ENCODE assay signal across 20 cellular contexts in genomic region chr2:217915706-217916105, GRCh38.
DNase-seq lines count a peak whose midpoint lies in the region; ATAC-seq and TF ChIP-seq lines count a peak whose summit lies in the region.
"Had no signal": no experiment of that assay in that cellular context is flagged by ENCODE, and none has a peak within 500 bp of the region (broad histone marks: within the 10 kb centered on the region; RNA-seq: fewer than 3 reads in every experiment).

No MANE protein-coding gene starts in this region.

- peak overlapping the region; percentile 76 for H3K9ac ChIP-seq in adipocyte (ENCODE audit: low read length)
- peak overlapping the region; percentile 29 for H3K9ac ChIP-seq in muscle layer of colon (ENCODE audit: low read length)

- POLR2A ChIA-PET in WTC11 (lab: Charles Lee), result interaction anchor here (0.6 kb wide), 1 partner anchor 111 kb away, joined by 5 read pairs; no protein-coding TSS in a partner anchor

- H3K27ac Mint-ChIP-seq in WTC11, result no peak overlapping the region
- H3K27ac Mint-ChIP-seq: activated CD4-positive, alpha-beta T cell treated with anti-CD3 and anti-CD28 coated beads, Interleukin-2, amount 10 ng/mL, durations not matched to agents 24 days and 14 days; CD4-positive, alpha-beta memory T cell; dendritic cell treated with granulocyte-macrophage colony-stimulating factor and Interleukin-4, amounts not matched to agents 40 ng/mL and 50 ng/mL, for 4 days had no signal

- H3K4me1 ChIP-seq in adipocyte (ENCODE audit: control insufficient read depth, insufficient read depth, low read length) (peaks cover 97% of the 10 kb centered on the region), muscle layer of colon (ENCODE audit: insufficient read depth, low read length) (peaks cover 99% of the 10 kb centered on the region), testis (peaks cover 92% of the 10 kb centered on the region)

- 65 to 68% methylated on average over 5 of the region's 5 CpGs for WGBS in testis, 2 donors

- intact Hi-C loops in Right ventricle myocardium superior (cut with DNase I), result no loop called here
- intact Hi-C loops in testis (cut with DNase I; ENCODE audit: low total_unique reads), result no loop called here

- H3K27ac ChIP-seq in muscle layer of colon (ENCODE audit: low read depth, low read length), result peak overlapping the region; percentile 97
- peak overlapping the region; percentile 27 to 86 for H3K27ac ChIP-seq in testis

- DNase-seq in adipocyte (ENCODE audit: low read depth), result no peak
- peak; percentile 41 for DNase-seq in Right ventricle myocardium superior
- DNase-seq in testis, result no peak
- DNase-seq in COR-L47 (lab: John Stamatoyannopoulos, UW), result no peak
- no peak for DNase-seq in WTC11 (ENCODE audit: low spot score)
- DNase-seq: activated CD4-positive, alpha-beta T cell treated with anti-CD3 and anti-CD28 coated beads, Interleukin-2, amount 10 ng/mL, durations not matched to agents 24 days and 14 days; activated CD8-positive, alpha-beta memory T cell treated with anti-CD3 and anti-CD28 coated beads, Interleukin-2, amount 50 U/mL, for 4 hours; activated gamma-delta T cell treated with Interleukin-2 at 50 U/mL for 16 hours; CD4-positive, alpha-beta memory T cell; DMS79; HCEC 1CT; NCI-H1417 treated with DMSO at 0.1 percent for 48 hours; NCI-H2171 treated with DMSO at 0.1 percent for 48 hours; NCI-H774 had no signal

- ATAC-seq in Right ventricle myocardium superior (ENCODE audit: poor library complexity) (no peak), GM18498 (IDR thresholded peaks at IDR 0.05; ENCODE audit: unreplicated experiment) (no peak), WTC11 (no peak), GM19395 (IDR thresholded peaks at IDR 0.05; ENCODE audit: unreplicated experiment) (no peak)
- ATAC-seq: SK-N-SH treated with all-trans-retinoic acid at 6 μM for 48 hours had no signal

- TF ChIP-seq CTCF in testis (IDR thresholded peaks at IDR 0.05) (no peak), WTC11 (IDR thresholded peaks at IDR 0.05) (no peak)

- H3K27me3 ChIP-seq in adipocyte (replicated peaks; ENCODE audit: control insufficient read depth, insufficient read depth, low read length), result no peaks in the 10 kb centered on the region
- no peaks in the 10 kb centered on the region for H3K27me3 ChIP-seq in muscle layer of colon (ENCODE audit: control insufficient read depth in 1 of 2, insufficient read depth in 2 of 2, low read length in 2 of 2)
- H3K27me3 ChIP-seq in testis, result no peaks in the 10 kb centered on the region

- H3K4me1 Mint-ChIP-seq in WTC11, result peaks cover 58% of the 10 kb centered on the region
- H3K4me1 Mint-ChIP-seq: activated CD4-positive, alpha-beta T cell treated with anti-CD3 and anti-CD28 coated beads, Interleukin-2, amount 10 ng/mL, durations not matched to agents 24 days and 14 days; CD4-positive, alpha-beta memory T cell had no signal

- H3K4me3 ChIP-seq in adipocyte (ENCODE audit: low read length) (no peak overlapping the region), muscle layer of colon (ENCODE audit: low read depth in 1 of 2, low read length in 2 of 2) (no peak overlapping the region), testis (no peak overlapping the region)
- H3K4me3 ChIP-seq: skin epidermis had no signal

- TF ChIP-seq POLR2A in testis (IDR thresholded peaks at IDR 0.05), result no peak

- no peaks in the 10 kb centered on the region for H3K9me3 ChIP-seq in adipocyte (ENCODE audit: control insufficient read depth, low read length)
- no peaks in the 10 kb centered on the region for H3K9me3 ChIP-seq in muscle layer of colon (ENCODE audit: low read length)
- H3K9me3 ChIP-seq in testis, result no peaks in the 10 kb centered on the region

- H3K27me3 Mint-ChIP-seq in WTC11 (ENCODE audit: low read depth), result peaks cover 5% of the 10 kb centered on the region

- no peaks in the 10 kb centered on the region for H3K9me3 Mint-ChIP-seq in WTC11
- H3K9me3 Mint-ChIP-seq: activated CD4-positive, alpha-beta T cell treated with anti-CD3 and anti-CD28 coated beads, Interleukin-2, amount 10 ng/mL, durations not matched to agents 24 days and 14 days; dendritic cell treated with granulocyte-macrophage colony-stimulating factor and Interleukin-4, amounts not matched to agents 40 ng/mL and 50 ng/mL, for 4 days had no signal

- no peak overlapping the region for H3K4me3 Mint-ChIP-seq in WTC11
- H3K4me3 Mint-ChIP-seq: activated CD4-positive, alpha-beta T cell treated with anti-CD3 and anti-CD28 coated beads, Interleukin-2, amount 10 ng/mL, durations not matched to agents 24 days and 14 days; CD4-positive, alpha-beta memory T cell; dendritic cell treated with granulocyte-macrophage colony-stimulating factor and Interleukin-4, amounts not matched to agents 40 ng/mL and 50 ng/mL, for 4 days had no signal

- H3K36me3 ChIP-seq in adipocyte (ENCODE audit: control insufficient read depth, insufficient read depth, low read length, severe bottlenecking), result peaks cover 40% of the 10 kb centered on the region
- H3K36me3 ChIP-seq in muscle layer of colon (ENCODE audit: insufficient read depth, low read length), result peaks cover 39% of the 10 kb centered on the region
- H3K36me3 ChIP-seq in testis (ENCODE audit: low read depth, missing control alignments), result no peaks in the 10 kb centered on the region

- CTCF ChIA-PET in WTC11 (lab: Charles Lee), result no interaction called here

- H3K36me3 Mint-ChIP-seq in WTC11, result no peaks in the 10 kb centered on the region
- H3K36me3 Mint-ChIP-seq: CD4-positive, alpha-beta memory T cell had no signal

TF ChIP-seq in WTC11, 78 proteins besides CTCF, POLR2A, EP300 and RAD21:
- no peak for TF ChIP-seq CREM (CRISPR knock-in tag; IDR thresholded peaks at IDR 0.05)
- no peak for TF ChIP-seq ZNF138 (CRISPR knock-in tag; conservative IDR thresholded peaks at IDR 0.05)
- TF ChIP-seq GTF2I (CRISPR knock-in tag; conservative IDR thresholded peaks at IDR 0.05), result no peak
